ENCODE assay signal across 10 cellular contexts in genomic region chr3:57959407-57960173, GRCh38. TPM values are rescaled to one million over a fixed set of nuclear protein-coding genes. Genes with fewer than 3 reads are reported as not detected.
DNase-seq lines count a peak whose midpoint lies in the region; ATAC-seq and TF ChIP-seq lines count a peak whose summit lies in the region.
"Had no signal": no experiment of that assay in that cellular context is flagged by ENCODE, and none has a peak within 500 bp of the region (broad histone marks: within the 10 kb centered on the region; RNA-seq: fewer than 3 reads in every experiment).

No MANE protein-coding gene starts in this region.

- H3K4me3 Mint-ChIP-seq in type B pancreatic cell, result no peak overlapping the region
- H3K4me3 Mint-ChIP-seq: endodermal cell had no signal

- H3K27ac ChIP-seq in left lung, result peak overlapping the region in 1 of 2 donors; percentile 78

- DNase-seq in NCI-H748 (lab: John Stamatoyannopoulos, UW; ENCODE audit: unreplicated experiment), result peak; percentile 21
- DNase-seq in NCI-H748 treated with DMSO at 0.1 percent for 48 hours (lab: John Stamatoyannopoulos, UW), result no peak
- peak; percentile 52 for DNase-seq in amniotic epithelial cell (ENCODE audit: low read depth)
- DNase-seq in left lung, result no peak
- no peak for DNase-seq in type B pancreatic cell (ENCODE audit: extremely low spot score, unreplicated experiment)
- DNase-seq in 8988T, result no peak
- no peak for DNase-seq in medulla oblongata (ENCODE audit: extremely low spot score)
- DNase-seq: stimulated activated CD4-positive, alpha-beta T cell treated with anti-CD3 and anti-CD28 coated beads, Interleukin-1b, Interleukin-23, amount 100 ng/mL, for 48 hours had no signal

- peaks cover 14% of the 10 kb centered on the region for H3K4me1 Mint-ChIP-seq in type B pancreatic cell (ENCODE audit: unreplicated experiment)
- H3K4me1 Mint-ChIP-seq: endodermal cell had no signal

- H3K9me3 ChIP-seq in left lung, result no peaks in the 10 kb centered on the region

- H3K36me3 ChIP-seq in left lung, result no peaks in the 10 kb centered on the region

- no peaks in the 10 kb centered on the region for H3K36me3 Mint-ChIP-seq in type B pancreatic cell

- H3K9me3 Mint-ChIP-seq in type B pancreatic cell, result no peaks in the 10 kb centered on the region
- H3K9me3 Mint-ChIP-seq: endodermal cell had no signal

- TF ChIP-seq CTCF in left lung (IDR thresholded peaks at IDR 0.05) (no peak), type B pancreatic cell (conservative IDR thresholded peaks at IDR 0.05) (no peak)

- ATAC-seq in left lung (peak; percentile 49), GM19452 (IDR thresholded peaks at IDR 0.05; ENCODE audit: unreplicated experiment) (no peak)

- peaks cover 16 to 39% of the 10 kb centered on the region in 2 donors for H3K4me1 ChIP-seq in left lung

- H3K27ac Mint-ChIP-seq in type B pancreatic cell, result peak overlapping the region; percentile 1
- H3K27ac Mint-ChIP-seq: endodermal cell had no signal

- H3K27me3 ChIP-seq in left lung, result no peaks in the 10 kb centered on the region

- intact Hi-C loops in left lung (cut with DNase I), result no loop called here

- no peaks in the 10 kb centered on the region for H3K27me3 Mint-ChIP-seq in type B pancreatic cell

- H3K4me3 ChIP-seq in left lung, result peak overlapping the region in 1 of 2 donors; percentile 18

RNA-seq across cellular contexts. Expression of gene FLNB, which starts 48.6 kb away (rescaled TPM):
- total RNA-seq in left lung (100 to 1,000 TPM in 1 of 2 donors, 10 to 100 TPM in 1; 80.1 to 126 TPM), type B pancreatic cell (ENCODE audit: low replicate concordance) (204 and 295 TPM in 2 replicates)

Comparison
In these comparisons a context has a peak if more than half of its experiments do, and no peak if none do; other contexts are left out.
1. DNase-seq: peak in NCI-H748 (single experiment) and amniotic epithelial cell (single experiment); none in NCI-H748 treated with DMSO at 0.1 percent for 48 hours (single experiment), left lung (0 of 2), type B pancreatic cell (single experiment), 8988T (single experiment) and medulla oblongata (single experiment).